In genomic region chr19:11587302-11587972, GRCh38 we compare ENCODE assay signal across 7 cellular contexts. TPM values are rescaled to one million over a fixed set of nuclear protein-coding genes. Genes with fewer than 3 reads are reported as not detected.
DNase-seq lines count a peak whose midpoint lies in the region; ATAC-seq and TF ChIP-seq lines count a peak whose summit lies in the region.

No MANE protein-coding gene starts in this region.

- H3K4me3 ChIP-seq in right cardiac atrium (ENCODE audit: low read length) (no peak overlapping the region), gastrocnemius medialis (no peak overlapping the region)

- H3K4me1 ChIP-seq in right cardiac atrium (ENCODE audit: control insufficient read depth, insufficient read depth, low read length) (no peaks in the 10 kb centered on the region), gastrocnemius medialis (peaks cover 0 to 5% of the 10 kb centered on the region in 2 donors)

- no peaks in the 10 kb centered on the region for H3K9me3 ChIP-seq in right cardiac atrium (ENCODE audit: control insufficient read depth, low read length)
- H3K9me3 ChIP-seq in gastrocnemius medialis, result no peaks in the 10 kb centered on the region

- H3K36me3 Mint-ChIP-seq in T-helper 2 cell treated with Interferon-gamma antibody and Interleukin-4, amounts not matched to agents 5 μg/mL and 100 μg/mL, for 36 hours (ENCODE audit: low read depth), result no peaks in the 10 kb centered on the region

- TF ChIP-seq CTCF in GM13976 (IDR thresholded peaks at IDR 0.05; ENCODE audit: borderline replicate concordance, control extremely low read depth, extremely low read depth, insufficient read depth, missing control alignments) (peak; percentile 94), gastrocnemius medialis (IDR thresholded peaks at IDR 0.05 in 4 of 5, conservative IDR thresholded peaks at IDR 0.05 in 1 of 5) (peak; percentile 78 to 88 (median 83))

- TF ChIP-seq POLR2A in gastrocnemius medialis (IDR thresholded peaks at IDR 0.05), result no peak

- WGBS in right cardiac atrium, result 2% methylated on average over 7 of the region's 7 CpGs

- intact Hi-C loops in right cardiac atrium (cut with DNase I) (loop anchor here in 1 of 4 donors (5.0 kb wide), 1 partner anchor 90 kb away; no protein-coding TSS in a partner anchor), gastrocnemius medialis (cut with DNase I; ENCODE audit: low total_unique reads) (loop anchor here (1.0 to 10.0 kb wide), 4 partner anchors 27 to 453 kb away; no protein-coding TSS in a partner anchor)

- no peaks in the 10 kb centered on the region for H3K9me3 Mint-ChIP-seq in T-helper 2 cell treated with Interferon-gamma antibody and Interleukin-4, amounts not matched to agents 5 μg/mL and 100 μg/mL, for 36 hours

- no peaks in the 10 kb centered on the region for H3K27me3 ChIP-seq in right cardiac atrium (ENCODE audit: control insufficient read depth, insufficient read depth)
- no peaks in the 10 kb centered on the region for H3K27me3 ChIP-seq in gastrocnemius medialis

- H3K4me1 Mint-ChIP-seq in T-helper 2 cell treated with Interferon-gamma antibody and Interleukin-4, amounts not matched to agents 5 μg/mL and 100 μg/mL, for 36 hours (ENCODE audit: low read depth), result peaks cover 9% of the 10 kb centered on the region

- DNase-seq in GM13976 (ENCODE audit: low spot score) (peak; percentile 84), NCI-H146 treated with DMSO at 0.1 percent for 48 hours (lab: John Stamatoyannopoulos, UW; ENCODE audit: unreplicated experiment) (peak; percentile 60), anterior cingulate cortex (lab: John Stamatoyannopoulos, UW) (peak in 56 of 58 donors; percentile 5 to 83 (median 44)), right cardiac atrium (peak; percentile 76 to 90 (median 90)), gastrocnemius medialis (peak; percentile 41 to 56)
- DNase-seq in T-helper 2 cell treated with Interferon-gamma antibody and Interleukin-4, amounts not matched to agents 5 μg/mL and 100 μg/mL, for 36 hours (ENCODE audit: low spot score), result peak; percentile 74

- no peak overlapping the region for H3K27ac ChIP-seq in right cardiac atrium (ENCODE audit: low read length)
- no peak overlapping the region for H3K27ac ChIP-seq in gastrocnemius medialis

- ATAC-seq in right cardiac atrium (peak; percentile 71 to 84), gastrocnemius medialis (peak; percentile 54 to 68), GM21515 (IDR thresholded peaks at IDR 0.05; ENCODE audit: unreplicated experiment) (no peak)

- peak overlapping the region; percentile 42 for H3K27ac Mint-ChIP-seq in T-helper 2 cell treated with Interferon-gamma antibody and Interleukin-4, amounts not matched to agents 5 μg/mL and 100 μg/mL, for 36 hours

- H3K36me3 ChIP-seq in gastrocnemius medialis, result no peaks in the 10 kb centered on the region

- H3K4me3 Mint-ChIP-seq in T-helper 2 cell treated with Interferon-gamma antibody and Interleukin-4, amounts not matched to agents 5 μg/mL and 100 μg/mL, for 36 hours, result no peak overlapping the region

- H3K27me3 Mint-ChIP-seq in T-helper 2 cell treated with Interferon-gamma antibody and Interleukin-4, amounts not matched to agents 5 μg/mL and 100 μg/mL, for 36 hours (ENCODE audit: low read depth), result no peaks in the 10 kb centered on the region

- in situ Hi-C loops in GM13976 (cut with MboI; ENCODE audit: low sequenced_read_pairs, unreplicated experiment) (no loop called here), gastrocnemius medialis (cut with MboI; ENCODE audit: low sequenced_read_pairs in 4 of 4) (loop anchor here in 1 of 4 donors (10.0 to 25.0 kb wide), 2 partner anchors 93 to 200 kb away; partner anchors contain the start of gene EPOR)

RNA-seq across cellular contexts. Expression of gene ZNF627, which starts 9.8 kb away (rescaled TPM):
- total RNA-seq in right cardiac atrium (1 to 10 TPM; 6.4 to 7.3 (median 7.0) TPM), gastrocnemius medialis (1 to 10 TPM; 2.3 to 4.5 (median 3.7) TPM)
- 4.2 TPM for polyA plus RNA-seq in right cardiac atrium

RNA-seq across cellular contexts. Expression of gene ACP5, which starts 10.0 kb away (rescaled TPM):
- total RNA-seq in right cardiac atrium, result 1 to 10 TPM; 2.9 to 8.4 (median 6.1) TPM
- polyA plus RNA-seq in right cardiac atrium, result 3.8 TPM
- total RNA-seq in gastrocnemius medialis, result 1 to 10 TPM; 1.3 to 5.9 (median 2.6) TPM

RNA-seq across cellular contexts. Expression of gene ELOF1, which starts 28.4 kb away (rescaled TPM):
- total RNA-seq in right cardiac atrium (10 to 100 TPM; 35.2 to 47.4 (median 41.0) TPM), gastrocnemius medialis (10 to 100 TPM; 21.5 to 37.5 (median 27.2) TPM)
- 54.9 TPM for polyA plus RNA-seq in right cardiac atrium

RNA-seq across cellular contexts. Expression of gene CNN1, which starts 48.8 kb away (rescaled TPM):
- total RNA-seq in right cardiac atrium, result 100 to 1,000 TPM; 150 to 246 (median 173) TPM
- 298 TPM for polyA plus RNA-seq in right cardiac atrium
- total RNA-seq in gastrocnemius medialis, result 1 to 10 TPM in 3 of 4 donors, under 1 TPM in 1; 0.92 to 6.7 (median 3.9) TPM

RNA-seq across cellular contexts. Expression of gene ECSIT, which starts 58.5 kb away (rescaled TPM):
- 100 to 1,000 TPM in 2 of 4 donors, 10 to 100 TPM in 2; 88.1 to 126 (median 105) TPM for total RNA-seq in right cardiac atrium
- 133 TPM for polyA plus RNA-seq in right cardiac atrium
- 100 to 1,000 TPM in 3 of 4 donors, 10 to 100 TPM in 1; 82.9 to 199 (median 129) TPM for total RNA-seq in gastrocnemius medialis
